In the genomic region with DNA sequence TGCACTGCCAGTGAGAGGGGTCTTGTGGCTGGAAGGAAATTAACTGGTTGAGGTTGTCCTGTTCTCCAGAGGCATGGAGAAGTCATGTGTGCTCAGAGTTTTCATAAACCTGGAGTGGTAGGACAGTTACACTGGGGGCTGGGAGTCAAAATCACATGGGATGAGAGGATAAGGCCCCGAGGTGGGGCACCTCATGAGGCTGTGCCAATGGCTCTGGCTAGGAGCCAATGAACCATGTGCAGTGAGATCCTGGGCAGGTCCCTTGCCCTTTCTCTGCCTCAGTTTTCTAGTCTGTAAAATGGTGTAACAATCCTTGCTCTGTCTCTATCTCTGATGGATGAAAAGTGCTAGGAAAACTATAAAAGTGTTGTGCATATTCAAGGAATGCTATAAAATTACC, we compare ENCODE assay signal across 1 cellular context.
TF ChIP-seq lines count a peak whose summit lies in the region.

No MANE protein-coding gene starts in this region.

TF ChIP-seq in IMR-90, 13 proteins besides CTCF, POLR2A, EP300 and RAD21:
- TF ChIP-seq MAZ (IDR thresholded peaks at IDR 0.05; ENCODE audit: borderline replicate concordance, low read depth, low read length) (no peak), CHD1 (IDR thresholded peaks at IDR 0.05; ENCODE audit: low read depth, low read length) (no peak), MXI1 (IDR thresholded peaks at IDR 0.05; ENCODE audit: borderline replicate concordance, low read depth, low read length) (no peak), FOS (IDR thresholded peaks at IDR 0.05; ENCODE audit: low read depth, low read length) (no peak), NFE2L2 (IDR thresholded peaks at IDR 0.05; ENCODE audit: low read depth, low read length) (no peak), RFX5 (IDR thresholded peaks at IDR 0.05; ENCODE audit: low read depth, low read length) (no peak)
- TF ChIP-seq, protein P1, sequence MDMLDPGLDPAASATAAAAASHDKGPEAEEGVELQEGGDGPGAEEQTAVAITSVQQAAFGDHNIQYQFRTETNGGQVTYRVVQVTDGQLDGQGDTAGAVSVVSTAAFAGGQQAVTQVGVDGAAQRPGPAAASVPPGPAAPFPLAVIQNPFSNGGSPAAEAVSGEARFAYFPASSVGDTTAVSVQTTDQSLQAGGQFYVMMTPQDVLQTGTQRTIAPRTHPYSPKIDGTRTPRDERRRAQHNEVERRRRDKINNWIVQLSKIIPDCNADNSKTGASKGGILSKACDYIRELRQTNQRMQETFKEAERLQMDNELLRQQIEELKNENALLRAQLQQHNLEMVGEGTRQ (IDR thresholded peaks at IDR 0.05; ENCODE audit: low read depth, low read length), result no peak
- TF ChIP-seq, protein P2, sequence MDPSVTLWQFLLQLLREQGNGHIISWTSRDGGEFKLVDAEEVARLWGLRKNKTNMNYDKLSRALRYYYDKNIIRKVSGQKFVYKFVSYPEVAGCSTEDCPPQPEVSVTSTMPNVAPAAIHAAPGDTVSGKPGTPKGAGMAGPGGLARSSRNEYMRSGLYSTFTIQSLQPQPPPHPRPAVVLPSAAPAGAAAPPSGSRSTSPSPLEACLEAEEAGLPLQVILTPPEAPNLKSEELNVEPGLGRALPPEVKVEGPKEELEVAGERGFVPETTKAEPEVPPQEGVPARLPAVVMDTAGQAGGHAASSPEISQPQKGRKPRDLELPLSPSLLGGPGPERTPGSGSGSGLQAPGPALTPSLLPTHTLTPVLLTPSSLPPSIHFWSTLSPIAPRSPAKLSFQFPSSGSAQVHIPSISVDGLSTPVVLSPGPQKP (IDR thresholded peaks at IDR 0.05; ENCODE audit: borderline replicate concordance, low read depth, low read length), result no peak
